Comparison of ENCODE assay signal across 16 cellular contexts in genomic region chr18:76722224-76723061, GRCh38.
DNase-seq lines count a peak whose midpoint lies in the region; ATAC-seq and TF ChIP-seq lines count a peak whose summit lies in the region.
"Had no signal": no experiment of that assay in that cellular context is flagged by ENCODE, and none has a peak within 500 bp of the region (broad histone marks: within the 10 kb centered on the region; RNA-seq: fewer than 3 reads in every experiment).

No MANE protein-coding gene starts in this region.

- CTCF ChIA-PET in activated CD8-positive, alpha-beta memory T cell treated with anti-CD3 and anti-CD28 coated beads, Interleukin-2, amount 10 ng/mL, durations not matched to agents 7 days and 5 days (lab: Charles Lee), result interaction anchor here (1.0 to 2.4 kb wide), 6 partner anchors 12 to 324 kb away, joined by 3 to 41 read pairs (median 6); no protein-coding TSS in a partner anchor
- CTCF ChIA-PET in CD8-positive, alpha-beta memory T cell (lab: Charles Lee), result interaction anchor here (1.1 to 2.7 kb wide), 5 partner anchors 11 to 323 kb away, joined by 3 to 12 read pairs (median 7); no protein-coding TSS in a partner anchor
- CTCF ChIA-PET in WTC11 (lab: Charles Lee), result no interaction called here

- H3K27me3 Mint-ChIP-seq in activated CD8-positive, alpha-beta memory T cell treated with anti-CD3 and anti-CD28 coated beads, Interleukin-2, amount 10 ng/mL, durations not matched to agents 7 days and 5 days, result peaks cover 24% of the 10 kb centered on the region
- H3K27me3 Mint-ChIP-seq in CD8-positive, alpha-beta memory T cell, result peaks cover 0 to 3% of the 10 kb centered on the region in 2 donors
- H3K27me3 Mint-ChIP-seq in WTC11 (ENCODE audit: low read depth) (no peaks in the 10 kb centered on the region), neural crest cell (ENCODE audit: low read depth) (no peaks in the 10 kb centered on the region)

- peaks cover 56% of the 10 kb centered on the region for H3K4me1 ChIP-seq in CD8-positive, alpha-beta memory T cell (ENCODE audit: insufficient read depth, low read length)

- H3K36me3 Mint-ChIP-seq in activated CD8-positive, alpha-beta memory T cell treated with anti-CD3 and anti-CD28 coated beads, Interleukin-2, amount 10 ng/mL, durations not matched to agents 7 days and 5 days, result peaks cover 4% of the 10 kb centered on the region
- no peaks in the 10 kb centered on the region for H3K36me3 Mint-ChIP-seq in CD8-positive, alpha-beta memory T cell
- peaks cover 6% of the 10 kb centered on the region; the same call in 1 of the 2 replicates for H3K36me3 Mint-ChIP-seq in WTC11
- H3K36me3 Mint-ChIP-seq in neural crest cell (ENCODE audit: low read depth), result no peaks in the 10 kb centered on the region

- no peaks in the 10 kb centered on the region for H3K36me3 ChIP-seq in CD8-positive, alpha-beta memory T cell (ENCODE audit: insufficient read depth, low read length)

- no peaks in the 10 kb centered on the region for H3K9me3 Mint-ChIP-seq in activated CD8-positive, alpha-beta memory T cell treated with anti-CD3 and anti-CD28 coated beads, Interleukin-2, amount 10 ng/mL, durations not matched to agents 7 days and 5 days (ENCODE audit: low read depth)
- no peaks in the 10 kb centered on the region for H3K9me3 Mint-ChIP-seq in CD8-positive, alpha-beta memory T cell
- H3K9me3 Mint-ChIP-seq in WTC11 (peaks cover 19% of the 10 kb centered on the region), neural crest cell (peaks cover 4% of the 10 kb centered on the region)

- POLR2A ChIA-PET in CD8-positive, alpha-beta memory T cell (lab: Charles Lee), result no interaction called here
- POLR2A ChIA-PET in WTC11 (lab: Charles Lee), result no interaction called here

- H3K27ac ChIP-seq in CD8-positive, alpha-beta memory T cell (ENCODE audit: low read depth, low read length), result no peak overlapping the region

- no peak for DNase-seq in activated CD8-positive, alpha-beta memory T cell treated with anti-CD3 and anti-CD28 coated beads, Interleukin-2, amount 10 ng/mL, durations not matched to agents 7 days and 5 days
- DNase-seq in activated CD8-positive, alpha-beta memory T cell treated with anti-CD3 and anti-CD28 coated beads for 24 hours, result no peak
- no peak for DNase-seq in CD8-positive, alpha-beta memory T cell
- DNase-seq in WTC11 (ENCODE audit: low spot score) (no peak), neural crest cell (ENCODE audit: low read depth, low spot score) (no peak), NCI-H2227 (lab: John Stamatoyannopoulos, UW; ENCODE audit: unreplicated experiment) (no peak)
- DNase-seq: AML-193, DMS153, H9, NCI-H1105 treated with DMSO at 0.1 percent for 48 hours, NCI-H187, NCI-H446 treated with DMSO at 0.1 percent for 48 hours, NCI-H748 treated with DMSO at 0.1 percent for 48 hours had no signal

- no peak overlapping the region for H3K4me3 ChIP-seq in CD8-positive, alpha-beta memory T cell (ENCODE audit: low read length)

- H3K27ac Mint-ChIP-seq in activated CD8-positive, alpha-beta memory T cell treated with anti-CD3 and anti-CD28 coated beads, Interleukin-2, amount 10 ng/mL, durations not matched to agents 7 days and 5 days, result peak overlapping the region; percentile 93
- peak overlapping the region in 2 of 8 donors; percentile 45 to 84 for H3K27ac Mint-ChIP-seq in CD8-positive, alpha-beta memory T cell
- H3K27ac Mint-ChIP-seq in WTC11 (no peak overlapping the region), neural crest cell (ENCODE audit: unreplicated experiment) (peak overlapping the region; percentile 19)
- H3K27ac Mint-ChIP-seq: H9 had no signal

- H3K27me3 ChIP-seq in CD8-positive, alpha-beta memory T cell (ENCODE audit: insufficient read depth, low read length, poor library complexity, severe bottlenecking), result no peaks in the 10 kb centered on the region

- H3K4me1 Mint-ChIP-seq in activated CD8-positive, alpha-beta memory T cell treated with anti-CD3 and anti-CD28 coated beads, Interleukin-2, amount 10 ng/mL, durations not matched to agents 7 days and 5 days, result peaks cover 42% of the 10 kb centered on the region
- peaks cover 46 to 58% (median 56%) of the 10 kb centered on the region in 3 donors for H3K4me1 Mint-ChIP-seq in CD8-positive, alpha-beta memory T cell
- H3K4me1 Mint-ChIP-seq in WTC11, result no peaks in the 10 kb centered on the region
- H3K4me1 Mint-ChIP-seq in neural crest cell, result no peaks in the 10 kb centered on the region

- no peak overlapping the region for H3K4me3 Mint-ChIP-seq in activated CD8-positive, alpha-beta memory T cell treated with anti-CD3 and anti-CD28 coated beads, Interleukin-2, amount 10 ng/mL, durations not matched to agents 7 days and 5 days
- peak overlapping the region in 6 of 7 donors; percentile 5 to 87 (median 80) for H3K4me3 Mint-ChIP-seq in CD8-positive, alpha-beta memory T cell
- H3K4me3 Mint-ChIP-seq in WTC11 (no peak overlapping the region), neural crest cell (no peak overlapping the region)
- H3K4me3 Mint-ChIP-seq: H9 had no signal

- TF ChIP-seq CTCF in WTC11 (IDR thresholded peaks at IDR 0.05) (no peak), neural crest cell (conservative IDR thresholded peaks at IDR 0.05) (no peak)

- no peaks in the 10 kb centered on the region for H3K9me3 ChIP-seq in CD8-positive, alpha-beta memory T cell (ENCODE audit: low read length)

- no peak for ATAC-seq in activated CD8-positive, alpha-beta memory T cell treated with anti-CD3 and anti-CD28 coated beads, Interleukin-2, amount 10 ng/mL, durations not matched to agents 7 days and 5 days
- peak; percentile 44; the same call in 1 of the 2 replicates for ATAC-seq in WTC11
- ATAC-seq in HG03432 (IDR thresholded peaks at IDR 0.05; ENCODE audit: unreplicated experiment), result no peak
- ATAC-seq in HG03159 (IDR thresholded peaks at IDR 0.05; ENCODE audit: unreplicated experiment), result no peak
- ATAC-seq: Right ventricle myocardium inferior had no signal

TF ChIP-seq in WTC11, 78 proteins besides CTCF, POLR2A, EP300 and RAD21 (continues in another document):
- TF ChIP-seq FOXJ3 (CRISPR knock-in tag; IDR thresholded peaks at IDR 0.05; ENCODE audit: borderline replicate concordance), result no peak
- no peak for TF ChIP-seq ARID4B (CRISPR knock-in tag; IDR thresholded peaks at IDR 0.05; ENCODE audit: borderline replicate concordance)
- no peak for TF ChIP-seq EMX1 (CRISPR knock-in tag; IDR thresholded peaks at IDR 0.05)
- no peak for TF ChIP-seq ETV6 (CRISPR knock-in tag; IDR thresholded peaks at IDR 0.05)
- no peak for TF ChIP-seq SMAD4 (CRISPR knock-in tag; IDR thresholded peaks at IDR 0.05)
- TF ChIP-seq ZNF425 (CRISPR knock-in tag; conservative IDR thresholded peaks at IDR 0.05), result no peak
- TF ChIP-seq JAZF1 (CRISPR knock-in tag; IDR thresholded peaks at IDR 0.05), result no peak
- TF ChIP-seq ZNF219 (CRISPR knock-in tag; IDR thresholded peaks at IDR 0.05; ENCODE audit: borderline replicate concordance), result no peak
- no peak for TF ChIP-seq NR1H2 (CRISPR knock-in tag; IDR thresholded peaks at IDR 0.05)
- no peak for TF ChIP-seq CREM (CRISPR knock-in tag; IDR thresholded peaks at IDR 0.05)

Comparison
In these comparisons a context has a peak if more than half of its experiments do, and no peak if none do; other contexts are left out.
1. H3K4me3 Mint-ChIP-seq: peak in CD8-positive, alpha-beta memory T cell (6 of 7); none in activated CD8-positive, alpha-beta memory T cell treated with anti-CD3 and anti-CD28 coated beads, Interleukin-2, amount 10 ng/mL, durations not matched to agents 7 days and 5 days (single experiment), WTC11 (single experiment) and neural crest cell (single experiment).